Comparison of ENCODE assay signal across 9 cellular contexts in the genomic region with DNA sequence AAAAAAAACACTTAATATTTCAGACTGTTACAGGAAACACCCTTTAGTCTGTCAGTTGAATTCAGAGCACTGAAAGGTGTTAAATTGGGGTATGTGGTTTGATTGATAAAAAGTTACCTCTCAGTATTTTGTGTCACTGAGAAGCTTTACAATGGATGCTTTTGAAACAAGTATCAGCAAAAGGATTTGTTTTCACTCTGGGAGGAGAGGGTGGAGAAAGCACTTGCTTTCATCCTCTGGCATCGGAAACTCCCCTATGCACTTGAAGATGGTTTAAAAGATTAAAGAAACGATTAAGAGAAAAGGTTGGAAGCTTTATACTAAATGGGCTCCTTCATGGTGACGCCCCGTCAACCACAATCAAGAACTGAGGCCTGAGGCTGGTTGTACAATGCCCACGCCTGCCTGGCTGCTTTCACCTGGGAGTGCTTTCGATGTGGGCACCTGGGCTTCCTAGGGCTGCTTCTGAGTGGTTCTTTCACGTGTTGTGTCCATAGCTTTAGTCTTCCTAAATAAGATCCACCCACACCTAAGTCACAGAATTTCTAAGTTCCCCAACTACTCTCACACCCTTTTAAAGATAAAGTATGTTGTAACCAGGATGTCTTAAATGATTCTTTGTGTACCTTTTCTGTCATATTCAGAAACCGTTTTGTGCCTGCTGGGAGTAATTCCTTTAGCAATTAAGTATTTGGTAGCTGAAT. TPM values are rescaled to one million over a fixed set of nuclear protein-coding genes. Genes with fewer than 3 reads are reported as not detected.
DNase-seq lines count a peak whose midpoint lies in the region; ATAC-seq and TF ChIP-seq lines count a peak whose summit lies in the region.
"Had no signal": no experiment of that assay in that cellular context is flagged by ENCODE, and none has a peak within 500 bp of the region (broad histone marks: within the 10 kb centered on the region; RNA-seq: fewer than 3 reads in every experiment).

No MANE protein-coding gene starts in this region.

- H3K36me3 Mint-ChIP-seq in activated naive CD4-positive, alpha-beta T cell treated with anti-CD3 and anti-CD28 coated beads, Interleukin-2, amount 50 U/mL, for 72 hours = peaks cover 7 to 17% of the 10 kb centered on the region in 2 donors

- no peak for TF ChIP-seq POLR2A in thyroid gland (IDR thresholded peaks at IDR 0.05)

- H3K36me3 ChIP-seq in mesendoderm (ENCODE audit: control insufficient read depth, insufficient read depth, low read length) (peaks cover 6% of the 10 kb centered on the region), thyroid gland (peaks cover 15 to 36% of the 10 kb centered on the region in 2 donors)

- H3K79me1 ChIP-seq in mesendoderm (ENCODE audit: low read length) = no peaks in the 10 kb centered on the region

- intact Hi-C loops in thyroid gland (cut with DNase I) (no loop called here), left colon (cut with DNase I, micrococcal nuclease) (no loop called here)

- ATAC-seq in activated naive CD4-positive, alpha-beta T cell treated with anti-CD3 and anti-CD28 coated beads, Interleukin-2, amount 50 U/mL, for 72 hours = peak; percentile 35 to 47
- ATAC-seq in left colon = no peak

- H3K9ac ChIP-seq in mesendoderm (ENCODE audit: low read length) = no peak overlapping the region

- H3K4me2 ChIP-seq in mesendoderm (ENCODE audit: low read length) = no peak overlapping the region

- H2BK5ac ChIP-seq in mesendoderm (ENCODE audit: low read length) = no peak overlapping the region

- no peak for TF ChIP-seq CTCF in thyroid gland (IDR thresholded peaks at IDR 0.05)

- no peak overlapping the region for H2BK15ac ChIP-seq in mesendoderm (replicated peaks; ENCODE audit: low read depth)

- H3K9me3 ChIP-seq in thyroid gland = no peaks in the 10 kb centered on the region

- H3K4me3 ChIP-seq in mesendoderm (ENCODE audit: low read length) = no peak overlapping the region
- no peak overlapping the region for H3K4me3 ChIP-seq in thyroid gland (replicated peaks in 1 of 3)

- no peak overlapping the region for H3K18ac ChIP-seq in mesendoderm (ENCODE audit: low read length)

- peak; percentile 1 for DNase-seq in NCI-H510A treated with DMSO at 0.1 percent for 48 hours (lab: John Stamatoyannopoulos, UW)
- no peak for DNase-seq in NCI-H510A (lab: John Stamatoyannopoulos, UW)
- peak in 1 of 2 donors; percentile 27 for DNase-seq in activated naive CD4-positive, alpha-beta T cell treated with anti-CD3 and anti-CD28 coated beads, Interleukin-2, amount 50 U/mL, for 72 hours (ENCODE audit: low spot score in 2 of 2)
- no peak for DNase-seq in mesendoderm
- DNase-seq in thyroid gland = no peak
- no peak for DNase-seq in left colon
- no peak for DNase-seq in hepatic stellate cell (ENCODE audit: low spot score)
- DNase-seq in NCI-H1436 treated with DMSO at 0.1 percent for 48 hours (lab: John Stamatoyannopoulos, UW) = no peak
- DNase-seq: SIG-M5 had no signal

- WGBS in mesendoderm (ENCODE audit: extremely low coverage, insufficient coverage, low lambda C conversion rate) = no CpG with 5 or more reads among the region's 8 CpGs
- 77 to 79% methylated on average over 8 of the region's 8 CpGs for WGBS in thyroid gland, 2 donors

- H3K27me3 ChIP-seq in mesendoderm (ENCODE audit: insufficient read depth, low read length, poor library complexity) = no peaks in the 10 kb centered on the region
- no peaks in the 10 kb centered on the region for H3K27me3 ChIP-seq in thyroid gland

- H3K27ac ChIP-seq in mesendoderm (ENCODE audit: low read depth, low read length) = peak overlapping the region; percentile 83
- peak overlapping the region; percentile 92 to 95 (median 95) for H3K27ac ChIP-seq in thyroid gland

- no peak overlapping the region for H3K4ac ChIP-seq in mesendoderm (ENCODE audit: low read depth, low read length)

- no peak overlapping the region for H4K5ac ChIP-seq in mesendoderm (ENCODE audit: low read length)

- no peak overlapping the region for H3K56ac ChIP-seq in mesendoderm (ENCODE audit: low read length)

- no peak overlapping the region for H2AK5ac ChIP-seq in mesendoderm (ENCODE audit: low read length)

- H4K8ac ChIP-seq in mesendoderm (ENCODE audit: low read depth, low read length) = no peak overlapping the region

- H3K23ac ChIP-seq in mesendoderm (ENCODE audit: low read length) = no peak overlapping the region

- no peaks in the 10 kb centered on the region for H3K79me2 ChIP-seq in mesendoderm (ENCODE audit: control insufficient read depth, insufficient read depth, low read length)

- peak overlapping the region; percentile 71 to 94 for H3K27ac Mint-ChIP-seq in activated naive CD4-positive, alpha-beta T cell treated with anti-CD3 and anti-CD28 coated beads, Interleukin-2, amount 50 U/mL, for 72 hours

- H3K4me1 ChIP-seq in mesendoderm (ENCODE audit: control insufficient read depth, low read depth, low read length) (no peaks in the 10 kb centered on the region), thyroid gland (peaks cover 23 to 42% of the 10 kb centered on the region in 2 donors)

- no peaks in the 10 kb centered on the region for H3K9me3 Mint-ChIP-seq in activated naive CD4-positive, alpha-beta T cell treated with anti-CD3 and anti-CD28 coated beads, Interleukin-2, amount 50 U/mL, for 72 hours

- H2BK120ac ChIP-seq in mesendoderm (ENCODE audit: low read depth, low read length) = no peak overlapping the region

RNA-seq across cellular contexts. Expression of gene TMEM43, which starts 17.9 kb away (rescaled TPM):
- 10 to 100 TPM; 17.5 to 37.1 TPM for total RNA-seq in activated naive CD4-positive, alpha-beta T cell treated with anti-CD3 and anti-CD28 coated beads, Interleukin-2, amount 50 U/mL, for 72 hours
- 29.4 TPM for polyA plus RNA-seq in mesendoderm (2013, experiment 1 of 2)
- 28.9 TPM for polyA plus RNA-seq in mesendoderm (2013, experiment 2 of 2)
- total RNA-seq in thyroid gland (100 to 1,000 TPM in 1 of 4 donors, 10 to 100 TPM in 3; 69.6 to 109 (median 90.3) TPM), left colon (10 to 100 TPM; 25.3 to 29.2 TPM)

RNA-seq across cellular contexts. Expression of gene CHCHD4, which starts 18.0 kb away (rescaled TPM):
- 10 to 100 TPM; 10.0 to 23.2 TPM for total RNA-seq in activated naive CD4-positive, alpha-beta T cell treated with anti-CD3 and anti-CD28 coated beads, Interleukin-2, amount 50 U/mL, for 72 hours
- 21.8 TPM for polyA plus RNA-seq in mesendoderm (2013, experiment 1 of 2)
- polyA plus RNA-seq in mesendoderm (2013, experiment 2 of 2) = 21.7 TPM
- total RNA-seq in thyroid gland (10 to 100 TPM; 15.1 to 20.2 (median 16.0) TPM), left colon (10 to 100 TPM; 17.6 to 18.9 TPM)

RNA-seq across cellular contexts. Expression of gene XPC, which starts 35.7 kb away (rescaled TPM):
- 10 to 100 TPM; 24.5 to 51.4 TPM for total RNA-seq in activated naive CD4-positive, alpha-beta T cell treated with anti-CD3 and anti-CD28 coated beads, Interleukin-2, amount 50 U/mL, for 72 hours
- 12.8 TPM for polyA plus RNA-seq in mesendoderm (2013, experiment 1 of 2)
- polyA plus RNA-seq in mesendoderm (2013, experiment 2 of 2) = 12.3 TPM
- total RNA-seq in thyroid gland (10 to 100 TPM; 53.4 to 69.3 (median 60.8) TPM), left colon (10 to 100 TPM; 19.7 to 22.4 TPM)

RNA-seq across cellular contexts. Expression of gene LSM3, which starts 35.9 kb away (rescaled TPM):
- 10 to 100 TPM; 20.5 to 24.5 TPM for total RNA-seq in activated naive CD4-positive, alpha-beta T cell treated with anti-CD3 and anti-CD28 coated beads, Interleukin-2, amount 50 U/mL, for 72 hours
- polyA plus RNA-seq in mesendoderm (2013, experiment 1 of 2) = 50.3 TPM
- polyA plus RNA-seq in mesendoderm (2013, experiment 2 of 2) = 49.8 TPM
- total RNA-seq in thyroid gland (10 to 100 TPM in 3 of 4 donors, 1 to 10 TPM in 1; 9.9 to 15.6 (median 15.3) TPM), left colon (1 to 10 TPM; 9.1 to 9.9 TPM)
